8 cellular contexts compared by ENCODE assay signal in genomic region chr3:3179407-3180094, GRCh38. TPM values are rescaled to one million over a fixed set of nuclear protein-coding genes. Genes with fewer than 3 reads are reported as not detected.
DNase-seq lines count a peak whose midpoint lies in the region; ATAC-seq and TF ChIP-seq lines count a peak whose summit lies in the region.

TSS of gene CRBN (minus strand) at chr3:3179691. CDS start at chr3:3179687, 4 bp downstream.

- H3K27me3 ChIP-seq in GM23338 (ENCODE audit: insufficient read depth) (no peaks in the 10 kb centered on the region), SJSA1 (replicated peaks) (no peaks in the 10 kb centered on the region), neuronal stem cell (ENCODE audit: control insufficient read depth in 3 of 3, insufficient read depth in 3 of 3, low read depth in 1 of 3, low read length in 3 of 3) (peaks cover 0 to 7% (median 0%) of the 10 kb centered on the region in 3 experiments)

- H3K4me3 ChIP-seq in GM23338 (peak within 1 kb of the TSS; percentile 81), SJSA1 (peak within 1 kb of the TSS; percentile 86), neuronal stem cell (ENCODE audit: low read length in 2 of 2) (peak within 1 kb of the TSS; percentile 91 to 99)

- peaks cover 4% of the 10 kb centered on the region for H3K79me1 ChIP-seq in neuronal stem cell (ENCODE audit: low read depth, low read length)

- H3K27me3 Mint-ChIP-seq in GM23338 (ENCODE audit: insufficient read depth, low read depth, poor library complexity) = peaks cover 2% of the 10 kb centered on the region

- peak within 1 kb of the TSS; percentile 93 for H3K18ac ChIP-seq in neuronal stem cell (ENCODE audit: low read length)

- peaks cover 9% of the 10 kb centered on the region for H3K4me1 Mint-ChIP-seq in GM23338

- peak; percentile 89 for DNase-seq in G401 (ENCODE audit: low spot score)
- peak; percentile 89 for DNase-seq in GM23338 (ENCODE audit: low spot score)
- peak; percentile 74 for DNase-seq in LHCN-M2 (ENCODE audit: low read depth)
- peak; percentile 72 to 80 for DNase-seq in SJSA1 (ENCODE audit: low read depth in 1 of 2, low spot score in 2 of 2)
- DNase-seq in activated naive CD4-positive, alpha-beta T cell (lab: John Stamatoyannopoulos, UW) = peak; percentile 62 to 88 (median 79)
- DNase-seq in foreskin melanocyte = peak; percentile 76
- peak; percentile 88 for DNase-seq in neuronal stem cell (ENCODE audit: low spot score)

- H2BK120ac ChIP-seq in neuronal stem cell (ENCODE audit: low read depth, low read length) = peak within 1 kb of the TSS; percentile 69

- no peaks in the 10 kb centered on the region for H3F3A ChIP-seq in GM23338 (replicated peaks; ENCODE audit: low read depth)

- H3K9me2 ChIP-seq in GM23338 (ENCODE audit: insufficient read depth) = no peaks in the 10 kb centered on the region

- peak within 1 kb of the TSS; percentile 77 for H3K14ac ChIP-seq in neuronal stem cell (ENCODE audit: low read length)

- peak; percentile 100 for ATAC-seq in GM23338

- peak within 1 kb of the TSS; percentile 60 for H2AK5ac ChIP-seq in neuronal stem cell (ENCODE audit: low read depth, low read length)

- peaks cover 7% of the 10 kb centered on the region for H4K20me1 ChIP-seq in GM23338 (replicated peaks; ENCODE audit: insufficient read depth)

- H3K4ac ChIP-seq in neuronal stem cell (ENCODE audit: low read length) = no peak within 1 kb of the TSS

- WGBS in neuronal stem cell (ENCODE audit: extremely low coverage in 2 of 2, insufficient read length in 2 of 2, insufficient replicate concordance in 1 of 2), 2 donors = no CpG with 5 or more reads among the region's 56 CpGs

- peaks cover 7% of the 10 kb centered on the region; the same call in 1 of the 2 replicates for H3K4me1 ChIP-seq in GM23338 (ENCODE audit: insufficient read depth)
- H3K4me1 ChIP-seq in SJSA1 (replicated peaks) = peaks cover 14% of the 10 kb centered on the region
- peaks cover 4 to 9% of the 10 kb centered on the region in 2 donors for H3K4me1 ChIP-seq in neuronal stem cell (ENCODE audit: control insufficient read depth in 2 of 2, insufficient read depth in 1 of 2, low read depth in 1 of 2, low read length in 2 of 2)

- H2BK15ac ChIP-seq in neuronal stem cell (ENCODE audit: low read length) = no peak within 1 kb of the TSS

- peaks cover 21% of the 10 kb centered on the region for H3K9me3 Mint-ChIP-seq in GM23338

- H3K9me3 ChIP-seq in SJSA1 (replicated peaks) = no peaks in the 10 kb centered on the region
- no peaks in the 10 kb centered on the region for H3K9me3 ChIP-seq in neuronal stem cell (replicated peaks in 1 of 2; ENCODE audit: control insufficient read depth in 2 of 2, insufficient read depth in 1 of 2, low read depth in 1 of 2, low read length in 2 of 2)

- H3K9ac ChIP-seq in neuronal stem cell (ENCODE audit: low read depth, low read length, poor library complexity) = peak within 1 kb of the TSS; percentile 91

- H3K36me3 ChIP-seq in GM23338 (ENCODE audit: insufficient read depth) (no peaks in the 10 kb centered on the region), SJSA1 (peaks cover 4% of the 10 kb centered on the region; the same call in 1 of the 2 replicates), neuronal stem cell (replicated peaks in 1 of 2; ENCODE audit: control insufficient read depth in 2 of 2, insufficient read depth in 2 of 2, low read length in 2 of 2) (peaks cover 0 to 12% of the 10 kb centered on the region in 2 donors)

- H4K8ac ChIP-seq in neuronal stem cell (ENCODE audit: low read depth, low read length) = peak within 1 kb of the TSS; percentile 84

- peaks cover 6% of the 10 kb centered on the region; the same call in 2 of the 3 replicates for H3K36me3 Mint-ChIP-seq in GM23338 (ENCODE audit: low read depth)

- no peak within 1 kb of the TSS for H2BK12ac ChIP-seq in neuronal stem cell (ENCODE audit: low read length)

- H3K27ac Mint-ChIP-seq in GM23338 = peak within 1 kb of the TSS; percentile 83; the same call in 1 of the 2 replicates

- H3K4me3 Mint-ChIP-seq in GM23338 = peak within 1 kb of the TSS; percentile 96

- H4K91ac ChIP-seq in neuronal stem cell (ENCODE audit: low read depth, low read length, poor library complexity) = no peak within 1 kb of the TSS

- no peak within 1 kb of the TSS for H2BK5ac ChIP-seq in neuronal stem cell (ENCODE audit: low read length)

- H3K79me2 ChIP-seq in GM23338 (replicated peaks; ENCODE audit: insufficient read depth) = peaks cover 42% of the 10 kb centered on the region

- H2AFZ ChIP-seq in GM23338 (peak within 1 kb of the TSS; percentile 97), neuronal stem cell (ENCODE audit: low read length) (peak within 1 kb of the TSS; percentile 89)

- peak within 1 kb of the TSS; percentile 98 for H3K23ac ChIP-seq in neuronal stem cell (ENCODE audit: low read depth, low read length, poor library complexity)

- H3K27ac ChIP-seq in GM23338 (ENCODE audit: low read depth) = no peak within 1 kb of the TSS
- H3K27ac ChIP-seq in SJSA1 = no peak within 1 kb of the TSS
- H3K27ac ChIP-seq in neuronal stem cell (replicated peaks; ENCODE audit: low read length) = no peak within 1 kb of the TSS

- in situ Hi-C loops in G401 (cut with HindIII; ENCODE audit: low sequenced_read_pairs) = no loop called here

- H3K4me2 ChIP-seq in GM23338 (peak within 1 kb of the TSS; percentile 86), neuronal stem cell (ENCODE audit: insufficient read depth, low read length, poor library complexity, severe bottlenecking) (peak within 1 kb of the TSS; percentile 50)

- TF ChIP-seq CTCF in GM23338 (conservative IDR thresholded peaks at IDR 0.05; ENCODE audit: low read depth in 2 of 2) (peak; percentile 89 to 94), subcutaneous adipose tissue (IDR thresholded peaks at IDR 0.05; ENCODE audit: low read depth) (no peak)

TF ChIP-seq in GM23338, 12 proteins besides CTCF, POLR2A, EP300 and RAD21 (continues in another document):
- no peak for TF ChIP-seq NANOG (IDR thresholded peaks at IDR 0.05; ENCODE audit: borderline replicate concordance)
- no peak for TF ChIP-seq ZNF331 (CRISPR knock-in tag; IDR thresholded peaks at IDR 0.05; ENCODE audit: low read depth)
- TF ChIP-seq EZH2 (IDR thresholded peaks at IDR 0.05; ENCODE audit: low read depth, unreplicated experiment) = no peak
- no peak for TF ChIP-seq STAT1 (IDR thresholded peaks at IDR 0.05; ENCODE audit: unreplicated experiment)
- no peak for TF ChIP-seq EZH2phosphoT487 (IDR thresholded peaks at IDR 0.05; ENCODE audit: unreplicated experiment)
- no peak for TF ChIP-seq ZNF114 (CRISPR knock-in tag; IDR thresholded peaks at IDR 0.05)
- no peak for TF ChIP-seq REST (IDR thresholded peaks at IDR 0.05; ENCODE audit: unreplicated experiment)
- peak; percentile 75 for TF ChIP-seq ETS1 (IDR thresholded peaks at IDR 0.05)
- TF ChIP-seq CREB1 (CRISPR knock-in tag; IDR thresholded peaks at IDR 0.05; ENCODE audit: low read depth) = peak; percentile 49
- peak; percentile 88 for TF ChIP-seq POLR2AphosphoS5 (IDR thresholded peaks at IDR 0.05; ENCODE audit: low read depth)

RNA-seq across cellular contexts. Expression of gene CRBN, which starts in this region (rescaled TPM):
- 39.4 and 40.0 TPM in 2 replicates for total RNA-seq in G401 (2014; rRNA removed; shearing (Covaris generic))
- 32.6 and 33.6 TPM in 2 replicates for total RNA-seq in GM23338 (2014; rRNA removed; shearing (Covaris generic))
- 29.9 and 41.7 TPM in 2 replicates for polyA plus RNA-seq in GM23338 (2016; fragmentation: Nextera tagmentation; extraction: Ambion mirVana)
- total RNA-seq in LHCN-M2 (2014; rRNA removed) (19.1 and 33.7 TPM in 2 replicates), subcutaneous adipose tissue (100 to 1,000 TPM in 3 of 4 donors, 10 to 100 TPM in 1; 83.2 to 190 (median 137) TPM)
- 11.3 TPM for polyA plus RNA-seq in LHCN-M2 (2012)
- total RNA-seq in SJSA1 (2014; rRNA removed; shearing (Covaris generic)) = 18.5 and 52.5 TPM in 2 replicates
- 36.4 TPM for polyA plus RNA-seq in neuronal stem cell (2013, experiment 1 of 2)
- 37.0 TPM for polyA plus RNA-seq in neuronal stem cell (2013, experiment 2 of 2)
